8 cellular contexts compared by ENCODE assay signal in genomic region chr5:56838409-56839039, GRCh38. TPM values are rescaled to one million over a fixed set of nuclear protein-coding genes. Genes with fewer than 3 reads are reported as not detected.
DNase-seq lines count a peak whose midpoint lies in the region; ATAC-seq and TF ChIP-seq lines count a peak whose summit lies in the region.

No MANE protein-coding gene starts in this region.

- no peak overlapping the region for H3K4me3 ChIP-seq in astrocyte of the cerebellum (ENCODE audit: low read depth, low read length)

- ATAC-seq in stimulated activated naive B cell treated with anti-CD40 and anti-IgM and Interleukin-4, amounts not matched to agents 10 μg/mL and 1 μg/mL and 100 μg/mL, for 72 hours (replicated peaks), result peak; percentile 58 to 63

- in situ Hi-C loops in astrocyte of the cerebellum (cut with HindIII; ENCODE audit: low sequenced_read_pairs), result no loop called here

- H3K4me1 Mint-ChIP-seq in stimulated activated naive B cell treated with anti-CD40 and anti-IgM and Interleukin-4, amounts not matched to agents 10 μg/mL and 1 μg/mL and 100 μg/mL, for 72 hours, result peaks cover 66 to 95% of the 10 kb centered on the region in 2 donors

- peak overlapping the region; percentile 30 to 72 for H3K4me3 Mint-ChIP-seq in stimulated activated naive B cell treated with anti-CD40 and anti-IgM and Interleukin-4, amounts not matched to agents 10 μg/mL and 1 μg/mL and 100 μg/mL, for 72 hours

- TF ChIP-seq CTCF in astrocyte of the cerebellum (IDR thresholded peaks at IDR 0.05; ENCODE audit: low read depth, low read length, missing control alignments), result peak; percentile 31

- no peaks in the 10 kb centered on the region for H3K27me3 Mint-ChIP-seq in stimulated activated naive B cell treated with anti-CD40 and anti-IgM and Interleukin-4, amounts not matched to agents 10 μg/mL and 1 μg/mL and 100 μg/mL, for 72 hours

- peaks cover 5 to 16% of the 10 kb centered on the region in 2 donors for H3K36me3 Mint-ChIP-seq in stimulated activated naive B cell treated with anti-CD40 and anti-IgM and Interleukin-4, amounts not matched to agents 10 μg/mL and 1 μg/mL and 100 μg/mL, for 72 hours

- intact Hi-C loops in posterior cingulate gyrus (cut with DNase I), result loop anchor here (1.0 to 5.0 kb wide), 2 partner anchors 568 to 901 kb away; no protein-coding TSS in a partner anchor

- H3K27ac Mint-ChIP-seq in stimulated activated naive B cell treated with anti-CD40 and anti-IgM and Interleukin-4, amounts not matched to agents 10 μg/mL and 1 μg/mL and 100 μg/mL, for 72 hours, result peak overlapping the region; percentile 81

- peaks cover 2 to 3% of the 10 kb centered on the region in 2 donors for H3K9me3 Mint-ChIP-seq in stimulated activated naive B cell treated with anti-CD40 and anti-IgM and Interleukin-4, amounts not matched to agents 10 μg/mL and 1 μg/mL and 100 μg/mL, for 72 hours

- DNase-seq in NCI-H2107 treated with DMSO at 0.1 percent for 48 hours (lab: John Stamatoyannopoulos, UW; ENCODE audit: unreplicated experiment), result peak; percentile 25
- DNase-seq in NCI-H2107 (lab: John Stamatoyannopoulos, UW), result no peak
- DNase-seq in H4 (ENCODE audit: low spot score), result peak; percentile 69
- DNase-seq in NCI-H524 treated with DMSO at 0.1 percent for 48 hours (lab: John Stamatoyannopoulos, UW), result peak; percentile 56
- DNase-seq in astrocyte of the cerebellum (ENCODE audit: low read depth), result no peak
- peak; percentile 84 for DNase-seq in inferior parietal cortex (ENCODE audit: extremely low spot score)
- DNase-seq in stimulated activated naive B cell treated with anti-CD40 and anti-IgM and Interleukin-4, amounts not matched to agents 10 μg/mL and 1 μg/mL and 100 μg/mL, for 72 hours, result no peak
- no peak for DNase-seq in posterior cingulate gyrus

RNA-seq across cellular contexts. Expression of gene MAP3K1, which starts 23.2 kb away (rescaled TPM):
- total RNA-seq in H4 (2014; rRNA removed; shearing (Covaris generic)), result 5.7 and 7.2 TPM in 2 replicates

Comparison
In these comparisons a context has a peak if more than half of its experiments do, and no peak if none do; other contexts are left out.
1. DNase-seq: peak in NCI-H2107 treated with DMSO at 0.1 percent for 48 hours (single experiment), H4 (single experiment), NCI-H524 treated with DMSO at 0.1 percent for 48 hours (single experiment) and inferior parietal cortex (single experiment); none in NCI-H2107 (single experiment), astrocyte of the cerebellum (single experiment), stimulated activated naive B cell treated with anti-CD40 and anti-IgM and Interleukin-4, amounts not matched to agents 10 μg/mL and 1 μg/mL and 100 μg/mL, for 72 hours (single experiment) and posterior cingulate gyrus (0 of 10).